ENCODE assay signal across 9 cellular contexts in the genomic region with DNA sequence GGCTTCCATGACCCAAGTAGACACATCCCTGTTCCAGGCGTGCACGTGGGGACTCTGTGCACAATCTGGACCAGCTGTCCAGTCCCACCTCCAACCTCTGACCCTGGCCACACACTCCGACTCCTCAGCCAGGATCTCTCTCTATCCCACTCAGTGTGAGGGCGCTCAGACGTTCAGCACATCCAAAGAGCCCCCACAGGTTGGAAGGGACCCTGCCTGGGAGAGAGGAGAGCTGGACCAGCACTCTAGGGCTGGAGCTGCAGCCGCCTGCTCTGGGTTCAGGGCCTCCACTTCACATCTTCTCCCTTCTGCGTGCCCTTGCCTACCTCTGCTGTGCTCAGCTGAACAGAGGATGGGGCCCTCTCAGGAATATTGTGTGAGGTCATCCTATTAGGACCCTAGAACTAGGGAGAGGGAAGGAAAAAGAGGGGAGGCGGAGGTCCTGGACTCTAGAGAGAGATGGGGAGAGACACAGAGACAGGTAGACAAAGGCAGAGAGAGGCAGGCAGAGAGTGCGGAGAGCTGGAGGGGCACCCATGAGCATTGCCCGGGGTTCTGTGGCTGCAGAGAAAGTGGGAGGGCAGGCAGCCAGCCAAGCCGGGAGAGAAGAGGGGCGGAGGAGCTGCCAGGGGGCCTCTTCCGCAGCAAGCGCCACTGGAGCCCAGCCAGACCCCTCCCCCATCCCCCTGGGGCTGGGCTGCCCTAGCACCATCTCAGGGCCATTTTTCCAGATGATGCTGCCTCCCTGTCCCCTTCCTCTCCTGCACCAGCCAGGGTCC. TPM values are rescaled to one million over a fixed set of nuclear protein-coding genes. Genes with fewer than 3 reads are reported as not detected.
DNase-seq lines count a peak whose midpoint lies in the region; TF ChIP-seq lines count a peak whose summit lies in the region.
"Had no signal": no experiment of that assay in that cellular context is flagged by ENCODE, and none has a peak within 500 bp of the region (broad histone marks: within the 10 kb centered on the region; RNA-seq: fewer than 3 reads in every experiment).

No MANE protein-coding gene starts in this region.

- no peaks in the 10 kb centered on the region for H3F3A ChIP-seq in Loucy (ENCODE audit: low read depth)
- H3F3A ChIP-seq in neural progenitor cell (ENCODE audit: low read depth), result peaks cover 12% of the 10 kb centered on the region

- H3K9ac ChIP-seq in Loucy (ENCODE audit: low read depth, low read length, poor library complexity, severe bottlenecking) (no peak overlapping the region), neural progenitor cell (no peak overlapping the region)

- H3K4me3 Mint-ChIP-seq in CD8-positive, alpha-beta memory T cell, result peak overlapping the region in 6 of 7 donors; percentile 26 to 84 (median 64)
- H3K4me3 Mint-ChIP-seq in chondrocyte (ENCODE audit: unreplicated experiment), result peak overlapping the region; percentile 68
- H3K4me3 Mint-ChIP-seq in neural progenitor cell, result peak overlapping the region; percentile 85

- H3K4me3 ChIP-seq in CD8-positive, alpha-beta memory T cell (ENCODE audit: low read length), result no peak overlapping the region
- H3K4me3 ChIP-seq in Loucy (ENCODE audit: low read length, poor library complexity, severe bottlenecking) (no peak overlapping the region), neural progenitor cell (peak overlapping the region; percentile 74)

- H3K4me2 ChIP-seq in Loucy (ENCODE audit: low read depth, low read length, poor library complexity, severe bottlenecking), result peak overlapping the region; percentile 74
- H3K4me2 ChIP-seq in neural progenitor cell, result peak overlapping the region; percentile 100

- H3K27ac ChIP-seq in CD8-positive, alpha-beta memory T cell (ENCODE audit: low read depth, low read length), result no peak overlapping the region
- H3K27ac ChIP-seq in neural progenitor cell, result no peak overlapping the region

- no peaks in the 10 kb centered on the region for H3K9me3 ChIP-seq in CD8-positive, alpha-beta memory T cell (ENCODE audit: low read length)
- H3K9me3 ChIP-seq in Loucy (ENCODE audit: insufficient read depth, low read depth, low read length), result no peaks in the 10 kb centered on the region
- no peaks in the 10 kb centered on the region for H3K9me3 ChIP-seq in neural progenitor cell (ENCODE audit: low read depth)

- no peak for DNase-seq in CD8-positive, alpha-beta memory T cell
- DNase-seq in chondrocyte (ENCODE audit: low spot score) (no peak), neural progenitor cell (ENCODE audit: low spot score) (no peak), superior temporal gyrus (ENCODE audit: extremely low spot score) (no peak), SHP77 treated with DMSO at 0.1 percent for 48 hours (lab: John Stamatoyannopoulos, UW) (no peak), EL (no peak)
- DNase-seq in stimulated activated naive CD4-positive, alpha-beta T cell treated with Interleukin-2 at 50 U/mL for 16 hours (lab: John Stamatoyannopoulos, UW), result no peak

- peaks cover 28 to 51% of the 10 kb centered on the region in 2 donors for H3K27me3 Mint-ChIP-seq in CD8-positive, alpha-beta memory T cell
- H3K27me3 Mint-ChIP-seq in chondrocyte (ENCODE audit: low read depth), result no peaks in the 10 kb centered on the region
- H3K27me3 Mint-ChIP-seq in neural progenitor cell (ENCODE audit: insufficient read depth, low read depth), result peaks cover 23% of the 10 kb centered on the region

- no peaks in the 10 kb centered on the region for H3K9me3 Mint-ChIP-seq in CD8-positive, alpha-beta memory T cell
- H3K9me3 Mint-ChIP-seq in chondrocyte (ENCODE audit: low read depth) (no peaks in the 10 kb centered on the region), neural progenitor cell (no peaks in the 10 kb centered on the region)

- POLR2A ChIA-PET in CD8-positive, alpha-beta memory T cell (lab: Charles Lee), result no interaction called here

- H3K9me2 ChIP-seq in Loucy (replicated peaks; ENCODE audit: low read depth, low read length), result no peaks in the 10 kb centered on the region

- H3K36me3 Mint-ChIP-seq in CD8-positive, alpha-beta memory T cell, result no peaks in the 10 kb centered on the region
- H3K36me3 Mint-ChIP-seq in chondrocyte (ENCODE audit: low read depth) (no peaks in the 10 kb centered on the region), neural progenitor cell (no peaks in the 10 kb centered on the region)

- H4K20me1 ChIP-seq in Loucy (ENCODE audit: insufficient read depth, low read length, poor library complexity, severe bottlenecking) (no peaks in the 10 kb centered on the region), neural progenitor cell (ENCODE audit: low read depth) (no peaks in the 10 kb centered on the region)

- no peak for TF ChIP-seq CTCF in Loucy (conservative IDR thresholded peaks at IDR 0.05; ENCODE audit: low read length)
- no peak for TF ChIP-seq CTCF in chondrocyte (IDR thresholded peaks at IDR 0.05)
- no peak for TF ChIP-seq CTCF in neural progenitor cell (IDR thresholded peaks at IDR 0.05)

- peaks cover 0 to 12% (median 5%) of the 10 kb centered on the region in 3 donors for H3K4me1 Mint-ChIP-seq in CD8-positive, alpha-beta memory T cell
- H3K4me1 Mint-ChIP-seq in chondrocyte (ENCODE audit: low read depth) (peaks cover 61% of the 10 kb centered on the region), neural progenitor cell (peaks cover 42% of the 10 kb centered on the region)

- H2AFZ ChIP-seq in Loucy (ENCODE audit: low read length) (0 out of 2 replicates have a peak overlapping the region, but pooled peaks have one; percentile 82), neural progenitor cell (replicated peaks) (peak overlapping the region; percentile 94)

- peak overlapping the region in 2 of 8 donors; percentile 37 to 68 for H3K27ac Mint-ChIP-seq in CD8-positive, alpha-beta memory T cell
- H3K27ac Mint-ChIP-seq in chondrocyte (ENCODE audit: unreplicated experiment), result peak overlapping the region; percentile 32
- no peak overlapping the region for H3K27ac Mint-ChIP-seq in neural progenitor cell

- CTCF ChIA-PET in CD8-positive, alpha-beta memory T cell (lab: Charles Lee), result no interaction called here

- no peaks in the 10 kb centered on the region for H3K79me2 ChIP-seq in Loucy (ENCODE audit: insufficient read depth, low read length)
- H3K79me2 ChIP-seq in neural progenitor cell (ENCODE audit: low read depth), result no peaks in the 10 kb centered on the region

- H3K4me1 ChIP-seq in CD8-positive, alpha-beta memory T cell (ENCODE audit: insufficient read depth, low read length), result peaks cover 5% of the 10 kb centered on the region
- H3K4me1 ChIP-seq in Loucy (ENCODE audit: insufficient read depth, low read length, poor library complexity, severe bottlenecking), result peaks cover 17% of the 10 kb centered on the region
- H3K4me1 ChIP-seq in neural progenitor cell, result peaks cover 35% of the 10 kb centered on the region

- no peaks in the 10 kb centered on the region for H3K36me3 ChIP-seq in CD8-positive, alpha-beta memory T cell (ENCODE audit: insufficient read depth, low read length)
- no peaks in the 10 kb centered on the region for H3K36me3 ChIP-seq in Loucy (ENCODE audit: insufficient read depth, low read length)
- no peaks in the 10 kb centered on the region for H3K36me3 ChIP-seq in neural progenitor cell

- H3K27me3 ChIP-seq in CD8-positive, alpha-beta memory T cell (ENCODE audit: insufficient read depth, low read length, poor library complexity, severe bottlenecking), result peaks cover 19% of the 10 kb centered on the region
- H3K27me3 ChIP-seq in Loucy (ENCODE audit: insufficient read depth, low read length, poor library complexity, severe bottlenecking) (no peaks in the 10 kb centered on the region), neural progenitor cell (peaks cover 54% of the 10 kb centered on the region)

RNA-seq across cellular contexts. Expression of a gene that starts 8.2 kb away (rescaled TPM):
- total RNA-seq in CD8-positive, alpha-beta memory T cell, result 1 to 10 TPM; 1.1 to 1.8 TPM
- polyA plus RNA-seq in CD8-positive, alpha-beta memory T cell, result not detected
- 227 to 272 TPM (median 249 TPM) in 3 replicates for total RNA-seq in chondrocyte
- total RNA-seq in neural progenitor cell (ENCODE audit: low replicate concordance), result 0.24 and 2.3 TPM in 2 replicates

RNA-seq across cellular contexts. Expression of a gene that starts 58.0 kb away (rescaled TPM):
- not detected for total RNA-seq in CD8-positive, alpha-beta memory T cell
- not detected for polyA plus RNA-seq in CD8-positive, alpha-beta memory T cell
- total RNA-seq in chondrocyte, result not detected in 3 replicates
- total RNA-seq in neural progenitor cell (ENCODE audit: low replicate concordance), result not detected in 2 replicates
- total RNA-seq: renal cortical epithelial cell had no signal

Comparison
In these comparisons a context has a peak if more than half of its experiments do, and no peak if none do; other contexts are left out.
1. RNA of a gene that starts 8.2 kb away (total RNA-seq): 227 to 272 TPM in chondrocyte; 1.1 to 1.8 TPM in CD8-positive, alpha-beta memory T cell and 0.24 to 2.3 TPM in neural progenitor cell; every median in the first group is over 10 times any median in the second.
2. Peak in every context shown above with its lines, with median percentiles within 50 percentile points of each other: H3K4me3 Mint-ChIP-seq.